26 cellular contexts compared by ENCODE assay signal in the genomic region with DNA sequence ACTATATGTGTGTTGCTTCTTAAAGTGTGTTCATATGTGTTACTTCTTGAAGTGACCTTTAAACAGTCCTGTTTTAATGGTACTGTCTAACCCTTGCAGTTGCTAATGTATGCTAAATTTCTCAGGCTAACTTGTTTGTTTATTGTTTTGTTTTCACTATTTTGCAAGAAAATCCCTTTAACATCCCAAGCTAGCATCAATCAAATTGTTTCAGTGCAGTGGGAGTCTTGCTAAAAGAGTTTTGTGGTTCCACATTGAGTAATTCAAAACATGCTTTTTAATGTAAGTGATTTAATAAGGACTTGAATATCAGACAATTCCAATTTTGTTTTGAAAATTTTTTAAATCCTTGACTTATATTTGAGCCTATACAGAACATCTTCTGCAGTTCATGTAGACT. TPM values are rescaled to one million over a fixed set of nuclear protein-coding genes. Genes with fewer than 3 reads are reported as not detected.
"Had no signal": no experiment of that assay in that cellular context is flagged by ENCODE, and none has a peak within 500 bp of the region (broad histone marks: within the 10 kb centered on the region; RNA-seq: fewer than 3 reads in every experiment).

No MANE protein-coding gene starts in this region.

- H3K27me3 Mint-ChIP-seq: activated naive CD8-positive, alpha-beta T cell had no signal

- H3K36me3 Mint-ChIP-seq: activated naive CD8-positive, alpha-beta T cell had no signal

- H3K9me3 ChIP-seq: breast epithelium, Peyer's patch, SJCRH30 had no signal

- H3K9me3 Mint-ChIP-seq: activated naive CD4-positive, alpha-beta T cell treated with anti-CD3 and anti-CD28 coated beads for 36 hours; activated T-helper 17 cell treated with anti-CD3 and anti-CD28 coated beads, Interleukin-2, amount 50 U/mL, for 72 hours; T-helper 1 cell treated with Interleukin-12 subunit alpha and Interleukin-12 subunit beta and Interleukin-4 antibody, amounts not matched to agents 30 μg/mL and 1 μg/mL, for 36 hours had no signal

- DNase-seq: activated CD4-positive, alpha-beta T cell treated with anti-CD3 and anti-CD28 coated beads for 48 hours; activated CD4-positive, alpha-beta T cell treated with anti-CD3 and anti-CD28 coated beads, Interleukin-2, amount 50 U/mL, for 48 hours; activated gamma-delta T cell; activated naive CD4-positive, alpha-beta T cell treated with anti-CD3 and anti-CD28 coated beads for 36 hours; activated T-cell treated with anti-CD3 and anti-CD28 coated beads for 4 hours; anterior cingulate cortex; caudate nucleus; Kasumi-1; NCI-H1048; NCI-H146; NCI-H187 treated with DMSO at 0.1 percent for 48 hours; NCI-H2081 treated with DMSO at 0.1 percent for 48 hours; NCI-H446; NCI-H524; NCI-H774; Peyer's patch; Right ventricle myocardium superior; SJCRH30 had no signal

- H3K27ac ChIP-seq: breast epithelium, coronary artery, Peyer's patch, RWPE1, SJCRH30 had no signal

- H3K36me3 ChIP-seq: breast epithelium, Peyer's patch, SJCRH30 had no signal

- H3K4me3 Mint-ChIP-seq: activated naive CD4-positive, alpha-beta T cell treated with anti-CD3 and anti-CD28 coated beads for 36 hours; activated naive CD8-positive, alpha-beta T cell; activated T-helper 17 cell treated with anti-CD3 and anti-CD28 coated beads, Interleukin-2, amount 50 U/mL, for 72 hours; T-helper 1 cell treated with Interleukin-12 subunit alpha and Interleukin-12 subunit beta and Interleukin-4 antibody, amounts not matched to agents 30 μg/mL and 1 μg/mL, for 36 hours had no signal

- H3K4me1 ChIP-seq: SJCRH30 had no signal

- ATAC-seq: activated CD4-positive, CD25-positive, alpha-beta regulatory T cell treated with anti-CD3 and anti-CD28 coated beads, Interleukin-2, amount 50 U/mL, for 24 hours; activated T-helper 17 cell treated with anti-CD3 and anti-CD28 coated beads, Interleukin-2, amount 50 U/mL, for 72 hours had no signal

- H3K4me3 ChIP-seq: breast epithelium, Peyer's patch, SJCRH30 had no signal

- H3K27ac Mint-ChIP-seq: activated naive CD4-positive, alpha-beta T cell treated with anti-CD3 and anti-CD28 coated beads for 36 hours; activated naive CD8-positive, alpha-beta T cell; activated T-helper 17 cell treated with anti-CD3 and anti-CD28 coated beads, Interleukin-2, amount 50 U/mL, for 72 hours; T-helper 1 cell treated with Interleukin-12 subunit alpha and Interleukin-12 subunit beta and Interleukin-4 antibody, amounts not matched to agents 30 μg/mL and 1 μg/mL, for 36 hours had no signal

RNA-seq across cellular contexts. Expression of a gene that starts 3.6 kb away (rescaled TPM):
- total RNA-seq: OCI-LY7 had no signal
